23 cellular contexts compared by ENCODE assay signal in genomic region chr9:114138537-114138936, GRCh38. TPM values are rescaled to one million over a fixed set of nuclear protein-coding genes. Genes with fewer than 3 reads are reported as not detected.
A peak's percentile ranks its signal among the peaks of the same experiment; 100 is the strongest.
DNase-seq lines count a peak whose midpoint lies in the region; ATAC-seq and TF ChIP-seq lines count a peak whose summit lies in the region.
"Had no signal": no experiment of that assay in that cellular context is flagged by ENCODE, and none has a peak within 500 bp of the region (broad histone marks: within the 10 kb centered on the region; RNA-seq: fewer than 3 reads in every experiment).

No MANE protein-coding gene starts in this region.

- no peak overlapping the region for H3K4me3 Mint-ChIP-seq in GM23338
- H3K4me3 Mint-ChIP-seq: activated naive CD8-positive, alpha-beta T cell treated with anti-CD3 and anti-CD28 coated beads, Interleukin-2, amount 10 ng/mL, durations not matched to agents 7 days and 5 days; CD4-positive, CD25-positive, alpha-beta regulatory T cell; nephron progenitor cell had no signal

- H3K36me3 ChIP-seq in adrenal gland (replicated peaks in 1 of 2), result no peaks in the 10 kb centered on the region
- H3K36me3 ChIP-seq in aorta (ENCODE audit: control insufficient read depth in 1 of 2, insufficient read depth in 2 of 2, low read length in 1 of 2), result no peaks in the 10 kb centered on the region
- H3K36me3 ChIP-seq in GM23338 (ENCODE audit: insufficient read depth), result no peaks in the 10 kb centered on the region
- H3K36me3 ChIP-seq: MG63, transverse colon had no signal

- peak; percentile 19 for ATAC-seq in aorta (ENCODE audit: low FRiP score)
- ATAC-seq in GM23338, result no peak
- no peak for ATAC-seq in GM18858 (IDR thresholded peaks at IDR 0.05; ENCODE audit: unreplicated experiment)

- H3K27ac ChIP-seq in adrenal gland, result peak overlapping the region in 2 of 5 donors; percentile 45 to 63
- H3K27ac ChIP-seq in aorta (ENCODE audit: low read depth in 1 of 2, low read length in 2 of 2), result no peak overlapping the region
- no peak overlapping the region for H3K27ac ChIP-seq in GM23338 (ENCODE audit: low read depth)
- H3K27ac ChIP-seq: dorsolateral prefrontal cortex, transverse colon had no signal

- no peak overlapping the region for H3K4me2 ChIP-seq in GM23338
- H3K4me2 ChIP-seq: SK-N-SH had no signal

- H3K36me3 Mint-ChIP-seq in GM23338 (ENCODE audit: low read depth), result no peaks in the 10 kb centered on the region; the same call in 2 of the 3 replicates
- H3K36me3 Mint-ChIP-seq: activated naive CD8-positive, alpha-beta T cell treated with anti-CD3 and anti-CD28 coated beads, Interleukin-2, amount 10 ng/mL, durations not matched to agents 7 days and 5 days; CD4-positive, CD25-positive, alpha-beta regulatory T cell had no signal

- H3K79me2 ChIP-seq in GM23338 (replicated peaks; ENCODE audit: insufficient read depth), result no peaks in the 10 kb centered on the region

- no peak for TF ChIP-seq POLR2A in adrenal gland (IDR thresholded peaks at IDR 0.05)

- no peaks in the 10 kb centered on the region for H3F3A ChIP-seq in GM23338 (replicated peaks; ENCODE audit: low read depth)

- no peak overlapping the region for H2AFZ ChIP-seq in GM23338

- H3K4me3 ChIP-seq in adrenal gland (no peak overlapping the region), aorta (ENCODE audit: low read length in 2 of 2) (no peak overlapping the region), GM23338 (no peak overlapping the region)
- H3K4me3 ChIP-seq: dorsolateral prefrontal cortex, MG63, transverse colon had no signal

- 79 to 100% (median 92%) methylated on average over 2 to 8 of the region's 8 CpGs for WGBS in adrenal gland, 4 donors
- 60 to 64% methylated on average over 8 of the region's 8 CpGs for WGBS in aorta, 2 donors

- no peaks in the 10 kb centered on the region for H3K9me3 ChIP-seq in adrenal gland (replicated peaks in 1 of 3)
- H3K9me3 ChIP-seq in aorta (ENCODE audit: control insufficient read depth, low read length), result no peaks in the 10 kb centered on the region
- H3K9me3 ChIP-seq: MG63, SK-N-SH, transverse colon had no signal

- no peaks in the 10 kb centered on the region for H3K4me1 Mint-ChIP-seq in GM23338
- H3K4me1 Mint-ChIP-seq: activated naive CD8-positive, alpha-beta T cell treated with anti-CD3 and anti-CD28 coated beads, Interleukin-2, amount 10 ng/mL, durations not matched to agents 7 days and 5 days; CD4-positive, CD25-positive, alpha-beta regulatory T cell had no signal

- no peaks in the 10 kb centered on the region for H3K27me3 ChIP-seq in adrenal gland
- H3K27me3 ChIP-seq in aorta (ENCODE audit: control insufficient read depth in 1 of 2, insufficient read depth in 2 of 2, low read length in 1 of 2), result no peaks in the 10 kb centered on the region
- H3K27me3 ChIP-seq in GM23338 (ENCODE audit: insufficient read depth), result no peaks in the 10 kb centered on the region
- H3K27me3 ChIP-seq: MG63, transverse colon had no signal

- H3K27me3 Mint-ChIP-seq in GM23338 (ENCODE audit: insufficient read depth, low read depth, poor library complexity), result peaks cover 11% of the 10 kb centered on the region

- TF ChIP-seq CTCF in adrenal gland (IDR thresholded peaks at IDR 0.05) (no peak), GM23338 (conservative IDR thresholded peaks at IDR 0.05; ENCODE audit: low read depth in 2 of 2) (peak in 1 of 2 experiments; percentile 41; a peak in 2 of 4 replicates)

- H4K20me1 ChIP-seq in GM23338 (replicated peaks; ENCODE audit: insufficient read depth), result no peaks in the 10 kb centered on the region

- no peaks in the 10 kb centered on the region for H3K9me2 ChIP-seq in GM23338 (ENCODE audit: insufficient read depth)
- H3K9me2 ChIP-seq: SK-N-SH had no signal

- DNase-seq in adrenal gland (peak in 5 of 7 donors; percentile 32 to 62 (median 42)), fibroblast of peridontal ligament (ENCODE audit: extremely low read depth) (peak; percentile 38), posterior vena cava (ENCODE audit: low spot score) (peak; percentile 92), aorta (peak in 1 of 2 donors; percentile 86), SW480 (ENCODE audit: low spot score) (no peak), GM23338 (ENCODE audit: low spot score) (no peak)
- DNase-seq: activated CD4-positive, alpha-beta T cell treated with anti-CD3 and anti-CD28 coated beads for 4 hours; activated effector memory CD4-positive, alpha-beta T cell treated with anti-CD3 and anti-CD28 coated beads, Interleukin-2, amount 50 U/mL, for 16 hours; activated naive CD8-positive, alpha-beta T cell treated with anti-CD3 and anti-CD28 coated beads, Interleukin-2, amount 10 ng/mL, durations not matched to agents 7 days and 5 days; CD4-positive, CD25-positive, alpha-beta regulatory T cell; cerebellar nuclear complex; KG1; mammary epithelial cell; MG63; NCI-H446 treated with DMSO at 0.1 percent for 48 hours; nephron progenitor cell; SK-N-SH; small intestine; stimulated activated CD4-positive, alpha-beta T cell treated with anti-CD3 and anti-CD28 coated beads, Interleukin-1b, Interleukin-23, amount 100 ng/mL, for 48 hours; T-helper 2 cell; transverse colon had no signal

- intact Hi-C loops in adrenal gland (cut with DNase I), result no loop called here
- intact Hi-C loops in posterior vena cava (cut with DNase I), result no loop called here
- intact Hi-C loops in aorta (cut with DNase I), result no loop called here

- H3K4me1 ChIP-seq in adrenal gland (replicated peaks in 1 of 2), result no peaks in the 10 kb centered on the region
- no peaks in the 10 kb centered on the region for H3K4me1 ChIP-seq in aorta (ENCODE audit: control insufficient read depth in 1 of 2, insufficient read depth in 2 of 2, low read length in 2 of 2)
- no peaks in the 10 kb centered on the region for H3K4me1 ChIP-seq in GM23338 (ENCODE audit: insufficient read depth)

- no peaks in the 10 kb centered on the region; the same call in 2 of the 3 replicates for H3K9me3 Mint-ChIP-seq in GM23338
- H3K9me3 Mint-ChIP-seq: activated naive CD8-positive, alpha-beta T cell treated with anti-CD3 and anti-CD28 coated beads, Interleukin-2, amount 10 ng/mL, durations not matched to agents 7 days and 5 days; CD4-positive, CD25-positive, alpha-beta regulatory T cell had no signal

- H3K27ac Mint-ChIP-seq in GM23338, result no peak overlapping the region
- H3K27ac Mint-ChIP-seq: activated naive CD8-positive, alpha-beta T cell treated with anti-CD3 and anti-CD28 coated beads, Interleukin-2, amount 10 ng/mL, durations not matched to agents 7 days and 5 days; CD4-positive, CD25-positive, alpha-beta regulatory T cell; nephron progenitor cell had no signal

TF ChIP-seq in GM23338, 12 proteins besides CTCF, POLR2A, EP300 and RAD21 (continues in another document):
- TF ChIP-seq ZNF114 (CRISPR knock-in tag; IDR thresholded peaks at IDR 0.05), result no peak
- TF ChIP-seq ETS1 (IDR thresholded peaks at IDR 0.05), result no peak
- TF ChIP-seq EZH2phosphoT487 (IDR thresholded peaks at IDR 0.05; ENCODE audit: unreplicated experiment), result no peak
- TF ChIP-seq REST (IDR thresholded peaks at IDR 0.05; ENCODE audit: unreplicated experiment), result no peak
- no peak for TF ChIP-seq JUNB (IDR thresholded peaks at IDR 0.05; ENCODE audit: unreplicated experiment)
- no peak for TF ChIP-seq CREB1 (CRISPR knock-in tag; IDR thresholded peaks at IDR 0.05; ENCODE audit: low read depth)

RNA-seq across cellular contexts. Expression of gene COL27A1, which starts 16.8 kb away (rescaled TPM):
- total RNA-seq in adrenal gland (10 to 100 TPM in 5 of 8 donors, 1 to 10 TPM in 3; 3.0 to 28.2 (median 11.9) TPM), posterior vena cava (1 to 10 TPM; 6.7 to 8.1 TPM), aorta (10 to 100 TPM; 36.9 to 54.3 TPM)
- polyA plus RNA-seq in adrenal gland (10 to 100 TPM in 2 of 3 donors, 1 to 10 TPM in 1; 3.1 to 99.8 (median 15.9) TPM), aorta (10 to 100 TPM in 1 of 2 donors, 1 to 10 TPM in 1; 1.9 to 59.4 TPM), GM23338 (2016; fragmentation: Nextera tagmentation; extraction: Ambion mirVana) (8.6 and 10.5 TPM in 2 replicates)
- 12.9 and 18.0 TPM in 2 replicates for total RNA-seq in GM23338 (2014; rRNA removed; shearing (Covaris generic))
- polyA plus RNA-seq: CD4-positive, CD25-positive, alpha-beta regulatory T cell had no signal

RNA-seq across cellular contexts. Expression of gene KIF12, which starts 39.4 kb away (rescaled TPM):
- total RNA-seq in adrenal gland (under 1 TPM in 3 of 8 donors, not detected in 5; 0.18 to 0.50 (median 0.41) TPM), posterior vena cava (not detected), aorta (not detected)
- polyA plus RNA-seq in adrenal gland (under 1 TPM in 2 of 3 donors, not detected in 1; 0.10 to 0.56 TPM), aorta (1 to 10 TPM in 1 of 2 donors, under 1 TPM in 1; 0.38 to 8.4 TPM), GM23338 (2016; fragmentation: Nextera tagmentation; extraction: Ambion mirVana) (4.2 and 4.7 TPM in 2 replicates)
- total RNA-seq in GM23338 (2014; rRNA removed; shearing (Covaris generic)), result 0.58 and 4.3 TPM in 2 replicates
- total RNA-seq: activated naive CD8-positive, alpha-beta T cell treated with anti-CD3 and anti-CD28 coated beads, Interleukin-2, amount 10 ng/mL, durations not matched to agents 7 days and 5 days; CD4-positive, CD25-positive, alpha-beta regulatory T cell had no signal
- polyA plus RNA-seq: CD4-positive, CD25-positive, alpha-beta regulatory T cell had no signal

Comparison
In these comparisons a context has a peak if more than half of its experiments do, and no peak if none do; other contexts are left out.
1. DNase-seq: peak in adrenal gland (5 of 7), fibroblast of peridontal ligament (single experiment) and posterior vena cava (single experiment); none in SW480 (single experiment) and GM23338 (single experiment).